In genomic region chr1:30757976-30758688, GRCh38 we compare ENCODE assay signal across 1 cellular context.
A peak's percentile ranks its signal among the peaks of the same experiment; 100 is the strongest.
TF ChIP-seq lines count a peak whose summit lies in the region.

No MANE protein-coding gene starts in this region.

TF ChIP-seq in GM12878, 131 proteins besides CTCF, POLR2A, EP300 and RAD21:
- TF ChIP-seq BCL11A (IDR thresholded peaks at IDR 0.05; ENCODE audit: low read depth, low read length) (no peak), ATF3 (IDR thresholded peaks at IDR 0.05; ENCODE audit: borderline replicate concordance, extremely low read depth, low read depth, low read length) (no peak), NFYA (IDR thresholded peaks at IDR 0.05; ENCODE audit: borderline replicate concordance, low read depth, low read length) (no peak), SPI1 (IDR thresholded peaks at IDR 0.05; ENCODE audit: borderline replicate concordance, insufficient read depth, low read depth, low read length) (peak; percentile 18; the same call in 1 of the 2 replicates), SMARCA5 (IDR thresholded peaks at IDR 0.05) (0 out of 2 replicates have a peak, but pooled peaks have one; percentile 52), NR2F1 (conservative IDR thresholded peaks at IDR 0.05) (0 out of 2 replicates have a peak, but pooled peaks have one; percentile 6), REST (IDR thresholded peaks at IDR 0.05; ENCODE audit: low read depth, low read length) (no peak), ELK1 (IDR thresholded peaks at IDR 0.05; ENCODE audit: low read depth, low read length) (no peak), USF2 (IDR thresholded peaks at IDR 0.05; ENCODE audit: borderline replicate concordance, low read depth, low read length) (no peak)
